Comparison of ENCODE assay signal across 9 cellular contexts in the genomic region with DNA sequence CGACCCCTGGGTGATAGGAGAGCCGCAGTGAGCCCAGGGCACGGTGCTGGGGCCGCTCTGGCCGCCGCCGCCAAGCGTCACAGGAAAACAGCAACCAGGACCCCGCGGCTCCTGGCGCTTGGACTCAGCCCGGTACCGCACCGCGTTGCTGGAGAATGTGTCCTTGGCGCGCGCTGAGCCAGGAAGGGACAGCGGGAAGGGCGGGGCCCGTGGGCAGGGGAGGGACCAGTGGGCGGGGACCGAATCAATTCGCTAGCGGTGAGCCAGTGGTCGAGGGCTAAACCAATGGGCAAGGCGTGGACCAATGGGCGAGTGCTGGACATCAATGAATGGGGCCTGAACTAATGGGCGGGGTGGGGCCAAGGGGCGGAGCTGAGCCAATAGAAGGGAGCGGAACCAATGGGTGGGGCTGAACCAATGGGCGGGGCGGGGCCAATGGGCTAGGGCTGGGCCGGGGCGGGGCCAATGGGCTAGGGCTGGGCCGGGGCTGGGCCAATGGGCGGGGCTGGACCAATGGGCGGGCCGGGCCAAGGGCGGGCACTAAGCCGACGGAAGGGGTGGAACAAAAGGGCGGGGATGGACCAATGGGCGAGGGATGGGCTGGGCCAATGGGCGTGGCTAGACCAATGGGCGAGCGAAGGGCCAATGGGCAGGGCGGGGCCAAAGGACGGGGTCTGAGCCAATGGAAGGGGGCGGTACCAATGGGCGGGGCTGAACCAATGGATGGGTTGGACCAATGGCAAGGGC. TPM values are rescaled to one million over a fixed set of nuclear protein-coding genes. Genes with fewer than 3 reads are reported as not detected.
A peak's percentile ranks its signal among the peaks of the same experiment; 100 is the strongest.
DNase-seq lines count a peak whose midpoint lies in the region; ATAC-seq and TF ChIP-seq lines count a peak whose summit lies in the region.
"Had no signal": no experiment of that assay in that cellular context is flagged by ENCODE, and none has a peak within 500 bp of the region (broad histone marks: within the 10 kb centered on the region; RNA-seq: fewer than 3 reads in every experiment).

No MANE protein-coding gene starts in this region.

- intact Hi-C loops in left colon (cut with DNase I, micrococcal nuclease): no loop called here

- TF ChIP-seq CTCF in coronary artery (IDR thresholded peaks at IDR 0.05): no peak

- peak; percentile 98 for DNase-seq in AG20443 (ENCODE audit: low spot score)
- peak; percentile 90 for DNase-seq in NCI-H510A (lab: John Stamatoyannopoulos, UW)
- DNase-seq in activated CD4-positive, alpha-beta T cell treated with anti-CD3 and anti-CD28 coated beads for 48 hours: peak; percentile 99
- DNase-seq in coronary artery (ENCODE audit: low spot score): peak; percentile 100
- DNase-seq in left colon: peak; percentile 100
- peak; percentile 99 for DNase-seq in stimulated activated CD4-positive, alpha-beta T cell treated with anti-CD3 and anti-CD28 coated beads, Interleukin-1b, Interleukin-23, amount 100 ng/mL, for 48 hours

- H3K4me3 ChIP-seq in coronary artery: peak overlapping the region; percentile 74

- peak; percentile 65 for ATAC-seq in GM19043 (IDR thresholded peaks at IDR 0.05; ENCODE audit: low read depth, unreplicated experiment)
- ATAC-seq in HG03354 (IDR thresholded peaks at IDR 0.05; ENCODE audit: poor library complexity, severe bottlenecking, unreplicated experiment): peak; percentile 71
- peak; percentile 79 for ATAC-seq in left colon

- H3K27ac ChIP-seq in coronary artery: peak overlapping the region; percentile 53 to 90

RNA-seq across cellular contexts. Expression of a gene that starts 6.3 kb away (rescaled TPM):
- total RNA-seq in left colon: 10 to 100 TPM; 23.0 to 27.3 TPM

RNA-seq across cellular contexts. Expression of a gene that starts 22.4 kb away (rescaled TPM):
- total RNA-seq in left colon: 10 to 100 TPM; 20.7 to 30.8 TPM

RNA-seq across cellular contexts. Expression of a gene that starts 47.4 kb away (rescaled TPM):
- total RNA-seq in left colon: 10 to 100 TPM in 1 of 2 donors, under 1 TPM in 1; 0.78 to 12.9 TPM
- total RNA-seq: T-helper 2 cell treated with Interferon-gamma antibody and Interleukin-4, amounts not matched to agents 100 ng/mL and 5 ng/mL, for 36 hours had no signal

RNA-seq across cellular contexts. Expression of a gene that starts 58.7 kb away (rescaled TPM):
- 1 to 10 TPM in 1 of 2 donors, under 1 TPM in 1; 0.89 to 1.1 TPM for total RNA-seq in left colon
- total RNA-seq: T-helper 2 cell treated with Interferon-gamma antibody and Interleukin-4, amounts not matched to agents 100 ng/mL and 5 ng/mL, for 36 hours had no signal

Comparison
In these comparisons a context has a peak if more than half of its experiments do, and no peak if none do; other contexts are left out.
1. Peak in every context shown above with its lines: DNase-seq, ATAC-seq, H3K4me3 ChIP-seq and H3K27ac ChIP-seq.